ENCODE assay signal across 8 cellular contexts in genomic region chr3:155352900-155353490, GRCh38.
DNase-seq lines count a peak whose midpoint lies in the region; ATAC-seq and TF ChIP-seq lines count a peak whose summit lies in the region.

No MANE protein-coding gene starts in this region.

- no peak overlapping the region for H3K4me3 ChIP-seq in retinal pigment epithelial cell (ENCODE audit: low read length)

- ATAC-seq in HG03457 (IDR thresholded peaks at IDR 0.05; ENCODE audit: unreplicated experiment): no peak

- peak; percentile 33 for DNase-seq in DMS79 (lab: John Stamatoyannopoulos, UW)
- DNase-seq in KBM-7: peak; percentile 85
- DNase-seq in RKO (ENCODE audit: low spot score): peak; percentile 63
- peak; percentile 70 for DNase-seq in fibroblast of peridontal ligament (ENCODE audit: extremely low read depth)
- no peak for DNase-seq in retinal pigment epithelial cell (ENCODE audit: low read depth)
- no peak for DNase-seq in activated CD8-positive, alpha-beta memory T cell treated with anti-CD3 and anti-CD28 coated beads for 24 hours
- no peak for DNase-seq in stimulated activated naive CD4-positive, alpha-beta T cell treated with Interleukin-2 at 50 U/mL for 16 hours (lab: John Stamatoyannopoulos, UW)

- TF ChIP-seq CTCF in retinal pigment epithelial cell (conservative IDR thresholded peaks at IDR 0.05; ENCODE audit: low read depth, low read length): peak; percentile 55

- in situ Hi-C loops in KBM-7 (cut with MboI; ENCODE audit: low pct_unique_long_range_greater_than_20kb, low sequenced_read_pairs): no loop called here

Comparison
In these comparisons a context has a peak if more than half of its experiments do, and no peak if none do; other contexts are left out.
1. DNase-seq: peak in DMS79 (single experiment), KBM-7 (single experiment), RKO (single experiment) and fibroblast of peridontal ligament (single experiment); none in retinal pigment epithelial cell (single experiment), activated CD8-positive, alpha-beta memory T cell treated with anti-CD3 and anti-CD28 coated beads for 24 hours (single experiment) and stimulated activated naive CD4-positive, alpha-beta T cell treated with Interleukin-2 at 50 U/mL for 16 hours (single experiment).